In the genomic region with DNA sequence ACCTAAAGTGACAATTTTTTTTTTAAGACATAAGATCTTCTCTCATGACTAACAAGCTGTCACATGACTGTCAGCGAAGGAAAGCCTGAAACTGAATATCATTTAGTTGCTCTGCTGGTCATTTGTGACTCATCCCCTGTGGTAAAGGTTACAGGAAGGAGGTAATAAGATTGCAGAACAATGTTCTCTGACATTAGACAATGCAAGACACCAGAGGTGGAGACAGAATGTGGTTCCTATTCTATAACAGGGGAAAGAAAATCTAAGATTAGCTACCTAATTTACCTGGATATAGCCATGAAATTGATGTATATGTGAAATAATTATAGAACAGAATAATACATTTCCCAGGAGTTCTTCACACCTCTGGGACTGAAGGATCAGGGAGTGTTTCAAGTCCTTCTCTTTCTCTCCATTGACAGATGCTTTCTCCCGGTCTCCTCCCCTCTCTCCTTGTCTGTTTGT, we compare ENCODE assay signal across 1 cellular context.
TF ChIP-seq lines count a peak whose summit lies in the region.

No MANE protein-coding gene starts in this region.

TF ChIP-seq in K562, 482 proteins besides CTCF, POLR2A, EP300 and RAD21 (continued from another document):
- TF ChIP-seq SMARCC2 (IDR thresholded peaks at IDR 0.05; ENCODE audit: low read depth) (0 out of 2 replicates have a peak, but pooled peaks have one; percentile 57), MAZ (CRISPR knock-in tag; conservative IDR thresholded peaks at IDR 0.05 in 1 of 2, IDR thresholded peaks at IDR 0.05 in 1 of 2) (peak in 1 of 2 experiments; percentile 19; a peak in 1 of 4 replicates), MCM5 (IDR thresholded peaks at IDR 0.05; ENCODE audit: low read depth) (no peak), MIER1 (IDR thresholded peaks at IDR 0.05; ENCODE audit: low read depth) (no peak), HBP1 (CRISPR knock-in tag; IDR thresholded peaks at IDR 0.05) (no peak), FOXJ2 (tag; IDR thresholded peaks at IDR 0.05) (peak; percentile 38; the same call in 1 of the 2 replicates), MYBL2 (IDR thresholded peaks at IDR 0.05; ENCODE audit: low read depth) (no peak), MYBL2 (CRISPR knock-in tag; IDR thresholded peaks at IDR 0.05; ENCODE audit: borderline replicate concordance) (no peak), HNRNPLL (IDR thresholded peaks at IDR 0.05; ENCODE audit: low read depth, low read length, poor library complexity, severe bottlenecking) (no peak), TOE1 (IDR thresholded peaks at IDR 0.05; ENCODE audit: borderline replicate concordance) (peak; percentile 95), TOE1 (CRISPR knock-in tag; IDR thresholded peaks at IDR 0.05; ENCODE audit: borderline replicate concordance, low read depth) (no peak), USF2 (CRISPR knock-in tag; IDR thresholded peaks at IDR 0.05) (peak; percentile 72), SMAD1 (IDR thresholded peaks at IDR 0.05; ENCODE audit: low read depth, low read length, partially characterized antibody) (no peak), PBX2 (CRISPR knock-in tag; IDR thresholded peaks at IDR 0.05; ENCODE audit: low read depth) (no peak), PBX2 (tag; conservative IDR thresholded peaks at IDR 0.05; ENCODE audit: low read depth) (no peak), SMAD3 (CRISPR knock-in tag; conservative IDR thresholded peaks at IDR 0.05) (no peak), MYC (IDR thresholded peaks at IDR 0.05; ENCODE audit: low read depth, low read length) (0 out of 2 replicates have a peak, but pooled peaks have one; percentile 24), MYC (CRISPR knock-in tag; IDR thresholded peaks at IDR 0.05; ENCODE audit: borderline replicate concordance, low read depth) (no peak), ZNF592 (IDR thresholded peaks at IDR 0.05) (peak; percentile 18; the same call in 1 of the 2 replicates), ARNT (IDR thresholded peaks at IDR 0.05) (0 out of 4 replicates have a peak, but pooled peaks of 1 of the 2 experiments have one; percentile 45), SPI1 (IDR thresholded peaks at IDR 0.05; ENCODE audit: borderline replicate concordance, low read depth, low read length) (no peak), SMARCE1 (IDR thresholded peaks at IDR 0.05) (peak; percentile 85), MITF (IDR thresholded peaks at IDR 0.05) (peak; percentile 75), VEZF1 (CRISPR knock-in tag; IDR thresholded peaks at IDR 0.05) (peak; percentile 29; the same call in 1 of the 2 replicates), GABPB1 (CRISPR knock-in tag; IDR thresholded peaks at IDR 0.05) (peak; percentile 70), RBM14 (IDR thresholded peaks at IDR 0.05; ENCODE audit: borderline replicate concordance, insufficient read depth, low read depth, low read length) (no peak)
- TF ChIP-seq, protein P1, sequence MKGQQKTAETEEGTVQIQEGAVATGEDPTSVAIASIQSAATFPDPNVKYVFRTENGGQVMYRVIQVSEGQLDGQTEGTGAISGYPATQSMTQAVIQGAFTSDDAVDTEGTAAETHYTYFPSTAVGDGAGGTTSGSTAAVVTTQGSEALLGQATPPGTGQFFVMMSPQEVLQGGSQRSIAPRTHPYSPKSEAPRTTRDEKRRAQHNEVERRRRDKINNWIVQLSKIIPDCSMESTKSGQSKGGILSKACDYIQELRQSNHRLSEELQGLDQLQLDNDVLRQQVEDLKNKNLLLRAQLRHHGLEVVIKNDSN (CRISPR knock-in tag; IDR thresholded peaks at IDR 0.05), result peak; percentile 65
